20 cellular contexts compared by ENCODE assay signal in genomic region chr6:23728707-23729106, GRCh38.
A peak's percentile ranks its signal among the peaks of the same experiment; 100 is the strongest.
DNase-seq lines count a peak whose midpoint lies in the region; ATAC-seq, FAIRE-seq and TF ChIP-seq lines count a peak whose summit lies in the region.
"Had no signal": no experiment of that assay in that cellular context is flagged by ENCODE, and none has a peak within 500 bp of the region (broad histone marks: within the 10 kb centered on the region; RNA-seq: fewer than 3 reads in every experiment).

No MANE protein-coding gene starts in this region.

- H3K18ac ChIP-seq in H1 (ENCODE audit: extremely low read depth, low read length) (no peak overlapping the region), neuronal stem cell (ENCODE audit: low read length) (no peak overlapping the region)

- H3K36me3 ChIP-seq in H1 (ENCODE audit: control insufficient read depth in 2 of 4, insufficient read depth in 4 of 4, low read length in 3 of 4) (no peaks in the 10 kb centered on the region), neuronal stem cell (replicated peaks in 1 of 2; ENCODE audit: control insufficient read depth in 2 of 2, insufficient read depth in 2 of 2, low read length in 2 of 2) (no peaks in the 10 kb centered on the region), thyroid gland (no peaks in the 10 kb centered on the region)
- H3K36me3 ChIP-seq: adrenal gland, esophagus muscularis mucosa, MG63, spleen had no signal

- H3K27ac ChIP-seq in H1 (ENCODE audit: low read depth, low read length), result no peak overlapping the region
- H3K27ac ChIP-seq in neuronal stem cell (replicated peaks; ENCODE audit: low read length), result no peak overlapping the region
- no peak overlapping the region for H3K27ac ChIP-seq in thyroid gland
- H3K27ac ChIP-seq: adrenal gland, esophagus muscularis mucosa, PC-9, spleen had no signal

- no peak for TF ChIP-seq EP300 in H1 (IDR thresholded peaks at IDR 0.05; ENCODE audit: borderline replicate concordance in 1 of 2, low read depth in 2 of 2, low read length in 2 of 2)

- TF ChIP-seq POLR2A in H1 (IDR thresholded peaks at IDR 0.05; ENCODE audit: control extremely low read depth in 1 of 2, low read depth in 2 of 2, low read length in 2 of 2), result no peak
- TF ChIP-seq POLR2A in thyroid gland (IDR thresholded peaks at IDR 0.05), result no peak

- no peak overlapping the region for H4K5ac ChIP-seq in H1 (ENCODE audit: insufficient read length, low read depth, low read length)

- H3K23me2 ChIP-seq in H1 (ENCODE audit: low read depth, low read length), result no peaks in the 10 kb centered on the region

- H3K4ac ChIP-seq in H1 (replicated peaks; ENCODE audit: insufficient read length, low read depth, low read length) (no peak overlapping the region), neuronal stem cell (ENCODE audit: low read length) (no peak overlapping the region)

- H3K9me3 ChIP-seq in H1 (ENCODE audit: insufficient read depth in 2 of 2, low read depth in 1 of 2, low read length in 1 of 2) (no peaks in the 10 kb centered on the region), neuronal stem cell (replicated peaks in 1 of 2; ENCODE audit: control insufficient read depth in 2 of 2, insufficient read depth in 1 of 2, low read depth in 1 of 2, low read length in 2 of 2) (no peaks in the 10 kb centered on the region), thyroid gland (no peaks in the 10 kb centered on the region)
- H3K9me3 ChIP-seq: adrenal gland, esophagus muscularis mucosa, MG63 had no signal

- H3K14ac ChIP-seq in H1 (ENCODE audit: insufficient read length), result no peak overlapping the region
- H3K14ac ChIP-seq in neuronal stem cell (ENCODE audit: low read length), result no peak overlapping the region

- DNase-seq in HT-29 (ENCODE audit: low spot score) (peak; percentile 41), NCI-H2029 treated with DMSO at 0.1 percent for 48 hours (lab: John Stamatoyannopoulos, UW) (peak; percentile 22), H1 (ENCODE audit: low read depth in 1 of 2, low spot score in 2 of 2) (no peak), neuronal stem cell (ENCODE audit: low spot score) (no peak), thyroid gland (no peak), NCI-H2171 treated with DMSO at 0.1 percent for 48 hours (lab: John Stamatoyannopoulos, UW) (no peak)
- DNase-seq: activated CD4-positive, alpha-beta T cell treated with anti-CD3 and anti-CD28 coated beads for 36 hours; activated effector memory CD4-positive, alpha-beta T cell treated with Interleukin-2 at 50 U/mL for 16 hours; adrenal gland; DMS153; mammary epithelial cell; MG63; naive thymus-derived CD8-positive, alpha-beta T cell; NCI-H1694 treated with DMSO at 0.1 percent for 48 hours; NCI-H524 treated with DMSO at 0.1 percent for 48 hours; PC-9; spleen; stimulated activated CD8-positive, alpha-beta memory T cell treated with anti-CD3 and anti-CD28 coated beads, Interleukin-4, amount 100 ng/mL, for 48 hours had no signal

- no peak overlapping the region for H3K4me3 ChIP-seq in H1 (ENCODE audit: extremely low read depth in 1 of 4, insufficient read depth in 2 of 4, low read depth in 3 of 4, low read length in 4 of 4)
- no peak overlapping the region for H3K4me3 ChIP-seq in neuronal stem cell (ENCODE audit: low read length in 2 of 2)
- H3K4me3 ChIP-seq in thyroid gland (replicated peaks in 1 of 3), result no peak overlapping the region
- H3K4me3 ChIP-seq: adrenal gland, esophagus muscularis mucosa, MG63, PC-9, spleen had no signal

- H3K4me1 ChIP-seq in H1 (replicated peaks in 1 of 4; ENCODE audit: control insufficient read depth in 3 of 4, insufficient read depth in 4 of 4, low read length in 3 of 4), result no peaks in the 10 kb centered on the region
- peaks cover 0 to 2% of the 10 kb centered on the region in 2 donors for H3K4me1 ChIP-seq in neuronal stem cell (ENCODE audit: control insufficient read depth in 2 of 2, insufficient read depth in 1 of 2, low read depth in 1 of 2, low read length in 2 of 2)
- H3K4me1 ChIP-seq in thyroid gland, result no peaks in the 10 kb centered on the region
- H3K4me1 ChIP-seq: adrenal gland, spleen had no signal

- WGBS in H1 (ENCODE audit: extremely low coverage in 1 of 2, insufficient coverage in 1 of 2, insufficient read length in 1 of 2, insufficient replicate concordance in 2 of 2, low coverage in 1 of 2, low lambda C conversion rate in 2 of 2, missing lambda C conversion rate in 1 of 2), 2 experiments, result 92% methylated on average over 2 of the region's 2 CpGs; no CpG with 5 or more reads in 1 of the 2 experiments
- no CpG with 5 or more reads among the region's 2 CpGs for WGBS in neuronal stem cell (ENCODE audit: extremely low coverage in 2 of 2, insufficient read length in 2 of 2, insufficient replicate concordance in 1 of 2), 2 donors
- 18 to 20% methylated on average over 2 of the region's 2 CpGs for WGBS in thyroid gland, 2 donors

- intact Hi-C loops in thyroid gland (cut with DNase I), result no loop called here

- H4K8ac ChIP-seq in H1 (ENCODE audit: extremely low read depth, insufficient read depth, low read length) (no peak overlapping the region), neuronal stem cell (ENCODE audit: low read depth, low read length) (no peak overlapping the region)

- ATAC-seq in HG02938 (IDR thresholded peaks at IDR 0.05; ENCODE audit: unreplicated experiment), result no peak
- ATAC-seq: activated CD4-positive, alpha-beta T cell treated with anti-CD3 and anti-CD28 coated beads for 36 hours; naive thymus-derived CD8-positive, alpha-beta T cell had no signal

- H2AK5ac ChIP-seq in H1 (ENCODE audit: low read depth, low read length) (no peak overlapping the region), neuronal stem cell (ENCODE audit: low read depth, low read length) (no peak overlapping the region)

- no peak overlapping the region for H2BK20ac ChIP-seq in H1 (ENCODE audit: low read length)

- POLR2A ChIA-PET in H1 (lab: Charles Lee; ENCODE audit: partially characterized antibody), result interaction anchor here (0.5 kb wide), 1 partner anchor 36 kb away, joined by 3 read pairs; no protein-coding TSS in a partner anchor

- H3K4me2 ChIP-seq in H1 (ENCODE audit: insufficient read depth in 1 of 2, low read depth in 2 of 2, low read length in 2 of 2) (no peak overlapping the region), neuronal stem cell (ENCODE audit: insufficient read depth, low read length, poor library complexity, severe bottlenecking) (no peak overlapping the region)
- H3K4me2 ChIP-seq: PC-9 had no signal

- no peaks in the 10 kb centered on the region for H3K27me3 ChIP-seq in H1 (replicated peaks in 1 of 4; ENCODE audit: control insufficient read depth in 3 of 4, extremely low read depth in 1 of 4, insufficient read depth in 3 of 4, low read length in 3 of 4)
- no peaks in the 10 kb centered on the region for H3K27me3 ChIP-seq in neuronal stem cell (ENCODE audit: control insufficient read depth in 3 of 3, insufficient read depth in 3 of 3, low read depth in 1 of 3, low read length in 3 of 3)
- no peaks in the 10 kb centered on the region for H3K27me3 ChIP-seq in thyroid gland
- H3K27me3 ChIP-seq: adrenal gland, esophagus muscularis mucosa, MG63, spleen had no signal

- H2AFZ ChIP-seq in H1 (ENCODE audit: low read length) (peak overlapping the region; percentile 83; the same call in 1 of the 2 replicates), neuronal stem cell (ENCODE audit: low read length) (peak overlapping the region; percentile 22)
- H2AFZ ChIP-seq: PC-9 had no signal

- H3K56ac ChIP-seq in H1 (replicated peaks; ENCODE audit: insufficient read length, low read depth, low read length), result no peak overlapping the region

- no peaks in the 10 kb centered on the region for H3K79me2 ChIP-seq in H1 (ENCODE audit: control insufficient read depth in 1 of 2, insufficient read depth in 2 of 2, low read length in 2 of 2)

- H3K23ac ChIP-seq in H1 (ENCODE audit: insufficient read length) (no peak overlapping the region), neuronal stem cell (ENCODE audit: low read depth, low read length, poor library complexity) (no peak overlapping the region)

- no peak overlapping the region for H2BK15ac ChIP-seq in H1 (ENCODE audit: low read length)
- no peak overlapping the region for H2BK15ac ChIP-seq in neuronal stem cell (ENCODE audit: low read length)

- H4K91ac ChIP-seq in H1 (replicated peaks; ENCODE audit: insufficient read length, low read length) (no peak overlapping the region), neuronal stem cell (ENCODE audit: low read depth, low read length, poor library complexity) (no peak overlapping the region)

- no peaks in the 10 kb centered on the region for H3K79me1 ChIP-seq in H1 (ENCODE audit: low read depth, low read length)
- no peaks in the 10 kb centered on the region for H3K79me1 ChIP-seq in neuronal stem cell (ENCODE audit: low read depth, low read length)

- no peak overlapping the region for H2BK5ac ChIP-seq in H1 (ENCODE audit: low read depth, low read length)
- H2BK5ac ChIP-seq in neuronal stem cell (ENCODE audit: low read length), result no peak overlapping the region

- TF ChIP-seq CTCF in H1 (IDR thresholded peaks at IDR 0.05; ENCODE audit: control extremely low read depth in 1 of 3, insufficient read depth in 1 of 3, low read depth in 1 of 3, low read length in 3 of 3) (no peak), thyroid gland (IDR thresholded peaks at IDR 0.05) (no peak)

- H2BK120ac ChIP-seq in H1 (replicated peaks; ENCODE audit: low read depth, low read length) (no peak overlapping the region), neuronal stem cell (ENCODE audit: low read depth, low read length) (no peak overlapping the region)

- H3K9ac ChIP-seq in H1 (replicated peaks in 1 of 4; ENCODE audit: extremely low read depth in 1 of 4, low read depth in 3 of 4, low read length in 3 of 4), result no peak overlapping the region
- no peak overlapping the region for H3K9ac ChIP-seq in neuronal stem cell (ENCODE audit: low read depth, low read length, poor library complexity)

- no peak for TF ChIP-seq RAD21 in H1 (IDR thresholded peaks at IDR 0.05 in 1 of 2, conservative IDR thresholded peaks at IDR 0.05 in 1 of 2; ENCODE audit: low read depth in 2 of 2, low read length in 2 of 2)

- no peak overlapping the region for H2BK12ac ChIP-seq in H1 (ENCODE audit: low read depth, low read length)
- no peak overlapping the region for H2BK12ac ChIP-seq in neuronal stem cell (ENCODE audit: low read length)

- no peaks in the 10 kb centered on the region for H4K20me1 ChIP-seq in H1 (replicated peaks in 1 of 2; ENCODE audit: control insufficient read depth in 1 of 2, insufficient read depth in 2 of 2, low read length in 2 of 2)

- no peak for FAIRE-seq in H1 (lab: Jason Lieb, UNC)

- CTCF ChIA-PET in H1 (lab: Charles Lee; ENCODE audit: partially characterized antibody), result no interaction called here

TF ChIP-seq in H1, 55 proteins besides CTCF, POLR2A, EP300 and RAD21 (continues in another document):
- no peak for TF ChIP-seq SIX5 (IDR thresholded peaks at IDR 0.05; ENCODE audit: low read depth, low read length)
- no peak for TF ChIP-seq ATF3 (IDR thresholded peaks at IDR 0.05; ENCODE audit: insufficient read depth, low read depth, low read length)
- TF ChIP-seq FOSL1 (IDR thresholded peaks at IDR 0.05; ENCODE audit: insufficient read depth, low read depth, low read length), result no peak
- no peak for TF ChIP-seq SP4 (IDR thresholded peaks at IDR 0.05; ENCODE audit: low read length)
- TF ChIP-seq CREB1 (IDR thresholded peaks at IDR 0.05), result no peak

Comparison
In these comparisons a context has a peak if more than half of its experiments do, and no peak if none do; other contexts are left out.
1. DNase-seq: peak in HT-29 (single experiment) and NCI-H2029 treated with DMSO at 0.1 percent for 48 hours (single experiment); none in H1 (0 of 2), neuronal stem cell (single experiment), thyroid gland (0 of 2) and NCI-H2171 treated with DMSO at 0.1 percent for 48 hours (single experiment).